ENCODE assay signal across 16 cellular contexts in the genomic region with DNA sequence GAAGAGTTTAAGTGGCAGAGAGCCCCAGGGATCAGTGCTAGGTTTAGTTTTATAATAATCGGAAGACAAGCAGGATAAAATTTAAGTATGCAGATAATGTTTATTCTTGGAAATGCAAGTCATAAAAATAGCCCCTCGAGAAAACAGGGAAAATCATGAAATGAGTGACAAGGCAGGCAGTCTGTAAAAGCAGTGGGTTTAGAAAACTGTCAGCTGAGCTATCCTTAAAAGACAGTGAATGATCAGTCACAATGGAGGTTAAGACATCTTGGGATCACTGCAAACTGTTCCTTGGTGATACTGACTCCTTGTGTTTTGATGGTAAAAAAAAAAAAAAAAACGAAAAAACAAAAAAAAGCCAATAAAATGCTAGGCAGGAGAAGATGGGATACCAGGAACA.
DNase-seq lines count a peak whose midpoint lies in the region; ATAC-seq, FAIRE-seq and TF ChIP-seq lines count a peak whose summit lies in the region.
"Had no signal": no experiment of that assay in that cellular context is flagged by ENCODE, and none has a peak within 500 bp of the region (broad histone marks: within the 10 kb centered on the region; RNA-seq: fewer than 3 reads in every experiment).

No MANE protein-coding gene starts in this region.

- no peaks in the 10 kb centered on the region for H3K9me3 ChIP-seq in HEK293 (ENCODE audit: control insufficient read depth, insufficient read depth, low read depth, low read length)
- no peaks in the 10 kb centered on the region for H3K9me3 ChIP-seq in GM12878 (replicated peaks; ENCODE audit: control insufficient read depth, insufficient read depth, low read length)
- no peaks in the 10 kb centered on the region for H3K9me3 ChIP-seq in small intestine (ENCODE audit: control insufficient read depth, low read depth)
- H3K9me3 ChIP-seq: BLaER1 treated with 17β-estradiol and CSF1 and Interleukin-3, amounts not matched to agents 10 nM and 100 nM; HAP-1 had no signal

- FAIRE-seq in GM12878 (lab: Jason Lieb, UNC) (peak; percentile 56), small intestine (lab: Jason Lieb, UNC) (no peak)

- 32% methylated on average over 3 of the region's 3 CpGs for WGBS in GM12878 (ENCODE audit: insufficient coverage, insufficient replicate concordance, low lambda C conversion rate, missing lambda C conversion rate)
- WGBS in small intestine, 3 donors = 74 to 82% (median 75%) methylated on average over 3 of the region's 3 CpGs

- H3K9ac ChIP-seq in GM12878 (ENCODE audit: control insufficient read depth, insufficient read depth, low read length) = no peak overlapping the region
- H3K9ac ChIP-seq: BLaER1 treated with 17β-estradiol and CSF1 and Interleukin-3, amounts not matched to agents 10 nM and 100 nM had no signal

- ATAC-seq in GM12878 (no peak), GM19467 (IDR thresholded peaks at IDR 0.05; ENCODE audit: unreplicated experiment) (no peak)
- no peak for ATAC-seq in stimulated activated naive B cell treated with anti-CD40 and anti-IgM and Interleukin-4, amounts not matched to agents 10 μg/mL and 1 μg/mL and 100 μg/mL, for 72 hours (replicated peaks)
- ATAC-seq: CD8-positive, alpha-beta T cell had no signal

- peaks cover 21% of the 10 kb centered on the region for H3K4me1 Mint-ChIP-seq in nephron
- no peaks in the 10 kb centered on the region for H3K4me1 Mint-ChIP-seq in stimulated activated naive B cell treated with anti-CD40 and anti-IgM and Interleukin-4, amounts not matched to agents 10 μg/mL and 1 μg/mL and 100 μg/mL, for 72 hours
- H3K4me1 Mint-ChIP-seq: B cell had no signal

- peaks cover under 1 to 4% of the 10 kb centered on the region in 2 experiments for H3K36me3 ChIP-seq in HEK293 (ENCODE audit: control insufficient read depth in 2 of 2, insufficient read depth in 1 of 2, low read length in 2 of 2)
- no peaks in the 10 kb centered on the region for H3K36me3 ChIP-seq in GM12878 (ENCODE audit: control insufficient read depth in 2 of 2, insufficient read depth in 2 of 2, low read length in 1 of 2)
- H3K36me3 ChIP-seq in small intestine (ENCODE audit: control insufficient read depth in 2 of 2, insufficient read depth in 2 of 2, low read length in 2 of 2) = peaks cover 3 to 11% of the 10 kb centered on the region in 2 donors
- H3K36me3 ChIP-seq: BLaER1 treated with 17β-estradiol and CSF1 and Interleukin-3, amounts not matched to agents 10 nM and 100 nM had no signal

- peaks cover 8% of the 10 kb centered on the region for H3K36me3 Mint-ChIP-seq in nephron (ENCODE audit: low read depth)
- no peaks in the 10 kb centered on the region for H3K36me3 Mint-ChIP-seq in stimulated activated naive B cell treated with anti-CD40 and anti-IgM and Interleukin-4, amounts not matched to agents 10 μg/mL and 1 μg/mL and 100 μg/mL, for 72 hours
- H3K36me3 Mint-ChIP-seq: CD8-positive, alpha-beta T cell had no signal

- TF ChIP-seq POLR2A in GM12878 (IDR thresholded peaks at IDR 0.05; ENCODE audit: low read depth, low read length) = no peak

- H3K4me2 ChIP-seq in GM12878 (ENCODE audit: control insufficient read depth, insufficient read depth) = no peak overlapping the region
- H3K4me2 ChIP-seq: BLaER1 treated with 17β-estradiol and CSF1 and Interleukin-3, amounts not matched to agents 10 nM and 100 nM had no signal

- no peak for TF ChIP-seq EP300 in GM12878 (IDR thresholded peaks at IDR 0.05; ENCODE audit: borderline replicate concordance in 1 of 2, control insufficient read depth in 1 of 2, low read depth in 2 of 2, low read length in 2 of 2)

- in situ Hi-C loops in GM12878 (cut with MboI) = no loop called here

- BruUV-seq in GM12878 (replicated peaks; lab: Mats Ljungman, UMichigan) = no TSS peak

- TF ChIP-seq CTCF in HEK293 (tag by site-specific recombination; IDR thresholded peaks at IDR 0.05) (0 out of 2 replicates have a peak, but pooled peaks have one; percentile 14), GM12878 (IDR thresholded peaks at IDR 0.05 in 2 of 3, conservative IDR thresholded peaks at IDR 0.05 in 1 of 3; ENCODE audit: control insufficient read depth in 2 of 3, extremely low read depth in 1 of 3, insufficient read depth in 1 of 3, low read depth in 3 of 3, low read length in 3 of 3) (no peak), nephron (IDR thresholded peaks at IDR 0.05; ENCODE audit: unreplicated experiment in 3 of 3) (no peak)

- TF ChIP-seq RAD21 in GM12878 (IDR thresholded peaks at IDR 0.05; ENCODE audit: insufficient read depth, low read depth, low read length) = no peak

- RAD21 ChIA-PET in GM12878 (lab: Charles Lee; ENCODE audit: unreplicated experiment) = no interaction called here

- H3K4me1 ChIP-seq in HEK293 (ENCODE audit: control insufficient read depth, insufficient read depth, low read length) = peaks cover 6% of the 10 kb centered on the region; the same call in 1 of the 2 replicates
- H3K4me1 ChIP-seq in GM12878 (ENCODE audit: control insufficient read depth, insufficient read depth, low read length) = no peaks in the 10 kb centered on the region
- H3K4me1 ChIP-seq in small intestine (ENCODE audit: control insufficient read depth in 2 of 2, insufficient read depth in 1 of 2, low read depth in 1 of 2, low read length in 1 of 2) = no peaks in the 10 kb centered on the region
- H3K4me1 ChIP-seq: BLaER1 treated with 17β-estradiol and CSF1 and Interleukin-3, amounts not matched to agents 10 nM and 100 nM; HAP-1 had no signal

- peak overlapping the region in 2 of 3 experiments; percentile 5 to 30 for H3K27ac Mint-ChIP-seq in nephron
- H3K27ac Mint-ChIP-seq in stimulated activated naive B cell treated with anti-CD40 and anti-IgM and Interleukin-4, amounts not matched to agents 10 μg/mL and 1 μg/mL and 100 μg/mL, for 72 hours = peak overlapping the region; percentile 6
- H3K27ac Mint-ChIP-seq: B cell; CD8-positive, alpha-beta T cell; HFFc6 had no signal

- SMC1A ChIA-PET in GM12878 (lab: Charles Lee; ENCODE audit: uncharacterized antibody, unreplicated experiment) = no interaction called here

- H3K27me3 ChIP-seq in GM12878 (replicated peaks in 1 of 2; ENCODE audit: control insufficient read depth in 2 of 2, insufficient read depth in 2 of 2, low read length in 1 of 2) = peaks cover 0 to 2% of the 10 kb centered on the region in 2 experiments; a peak in 2 of 4 replicates
- no peaks in the 10 kb centered on the region for H3K27me3 ChIP-seq in small intestine (ENCODE audit: control insufficient read depth in 2 of 2, insufficient read depth in 2 of 2, low read length in 2 of 2)
- H3K27me3 ChIP-seq: BLaER1 treated with 17β-estradiol and CSF1 and Interleukin-3, amounts not matched to agents 10 nM and 100 nM had no signal

- no peak overlapping the region for H3K4me3 Mint-ChIP-seq in nephron
- H3K4me3 Mint-ChIP-seq in stimulated activated naive B cell treated with anti-CD40 and anti-IgM and Interleukin-4, amounts not matched to agents 10 μg/mL and 1 μg/mL and 100 μg/mL, for 72 hours = no peak overlapping the region
- H3K4me3 Mint-ChIP-seq: B cell; CD8-positive, alpha-beta T cell; HFFc6 had no signal

- H3K79me2 ChIP-seq in GM12878 (ENCODE audit: control insufficient read depth, insufficient read depth, low read length) = no peaks in the 10 kb centered on the region

- H3K27ac ChIP-seq in HEK293 (ENCODE audit: extremely low read depth, low read depth, low read length) (no peak overlapping the region), GM12878 (ENCODE audit: control insufficient read depth, insufficient read depth) (no peak overlapping the region), small intestine (ENCODE audit: low read depth in 1 of 2, low read length in 1 of 2) (no peak overlapping the region)
- H3K27ac ChIP-seq: BLaER1 treated with 17β-estradiol and CSF1 and Interleukin-3, amounts not matched to agents 10 nM and 100 nM had no signal

- peaks cover 5% of the 10 kb centered on the region for H3K27me3 Mint-ChIP-seq in nephron (ENCODE audit: low read depth)
- no peaks in the 10 kb centered on the region for H3K27me3 Mint-ChIP-seq in stimulated activated naive B cell treated with anti-CD40 and anti-IgM and Interleukin-4, amounts not matched to agents 10 μg/mL and 1 μg/mL and 100 μg/mL, for 72 hours
- H3K27me3 Mint-ChIP-seq: B cell had no signal

- no peaks in the 10 kb centered on the region for H4K20me1 ChIP-seq in GM12878 (ENCODE audit: control insufficient read depth, insufficient read depth)
- H4K20me1 ChIP-seq: BLaER1 treated with 17β-estradiol and CSF1 and Interleukin-3, amounts not matched to agents 10 nM and 100 nM had no signal

- no peak overlapping the region for H2AFZ ChIP-seq in GM12878 (ENCODE audit: control insufficient read depth, low read depth, low read length)

- DNase-seq in GM12878 (ENCODE audit: low read depth, low spot score) = no peak
- DNase-seq in stimulated activated naive B cell treated with anti-CD40 and anti-IgM and Interleukin-4, amounts not matched to agents 10 μg/mL and 1 μg/mL and 100 μg/mL, for 72 hours = no peak
- no peak for DNase-seq in small intestine
- no peak for DNase-seq in HT-29 (ENCODE audit: low spot score)
- DNase-seq: 8988T; Calu3; CD8-positive, alpha-beta T cell; DMS79 treated with DMSO at 0.1 percent for 48 hours; GF-D8; HFFc6 had no signal

- H3K9me3 Mint-ChIP-seq in nephron = no peaks in the 10 kb centered on the region
- no peaks in the 10 kb centered on the region for H3K9me3 Mint-ChIP-seq in stimulated activated naive B cell treated with anti-CD40 and anti-IgM and Interleukin-4, amounts not matched to agents 10 μg/mL and 1 μg/mL and 100 μg/mL, for 72 hours
- H3K9me3 Mint-ChIP-seq: CD8-positive, alpha-beta T cell; HFFc6 had no signal

- POLR2A ChIA-PET in HEK293 (lab: Yijun Ruan, JAX) (no interaction called here), GM12878 (lab: Charles Lee) (no interaction called here)

- no peak overlapping the region for H3K4me3 ChIP-seq in HEK293 (ENCODE audit: low read depth, low read length)
- no peak overlapping the region for H3K4me3 ChIP-seq in GM12878
- H3K4me3 ChIP-seq in small intestine (ENCODE audit: low read depth in 1 of 2, low read length in 2 of 2) = no peak overlapping the region
- H3K4me3 ChIP-seq: BLaER1 treated with 17β-estradiol and CSF1 and Interleukin-3, amounts not matched to agents 10 nM and 100 nM; HAP-1 had no signal

- CTCF ChIA-PET in HEK293 (lab: Yijun Ruan, JAX) = interaction anchor here (1.0 to 1.1 kb wide), 3 partner anchors 14 to 201 kb away, joined by 3 to 13 read pairs (median 4); no protein-coding TSS in a partner anchor
- CTCF ChIA-PET in GM12878 (lab: Yijun Ruan, JAX) = no interaction called here

- intact Hi-C loops in GM12878 (cut with micrococcal nuclease; ENCODE audit: unreplicated experiment) = no loop called here

TF ChIP-seq in HEK293, 187 proteins besides CTCF, POLR2A, EP300 and RAD21:
- no peak for TF ChIP-seq ZBTB7A (tag by site-specific recombination; IDR thresholded peaks at IDR 0.05; ENCODE audit: low read depth)
- TF ChIP-seq ZFP3 (tag by site-specific recombination; IDR thresholded peaks at IDR 0.05; ENCODE audit: low read depth) = no peak
TF ChIP-seq in HEK293: peak in this region for 0.

TF ChIP-seq in GM12878, 131 proteins besides CTCF, POLR2A, EP300 and RAD21 (continues in another document):
- TF ChIP-seq BMI1 (IDR thresholded peaks at IDR 0.05; ENCODE audit: borderline replicate concordance) = no peak
- no peak for TF ChIP-seq PML (IDR thresholded peaks at IDR 0.05; ENCODE audit: low read length)
- TF ChIP-seq SIX5 (IDR thresholded peaks at IDR 0.05; ENCODE audit: low read depth, low read length, severe bottlenecking) = no peak
- no peak for TF ChIP-seq MEF2B (IDR thresholded peaks at IDR 0.05; ENCODE audit: partially characterized antibody, poor library complexity, severe bottlenecking)

Comparison
In these comparisons a context has a peak if more than half of its experiments do, and no peak if none do; other contexts are left out.
1. Of the 9 proteins assayed by ChIP-seq in both HEK293 and GM12878: peak only in HEK293: CTCF; only in GM12878: none; in both: none; in neither: 8.